In genomic region chr7:82044497-82045080, GRCh38 we compare ENCODE assay signal across 8 cellular contexts.
DNase-seq lines count a peak whose midpoint lies in the region; ATAC-seq and TF ChIP-seq lines count a peak whose summit lies in the region.

No MANE protein-coding gene starts in this region.

- H3K4me1 Mint-ChIP-seq in activated CD4-positive, alpha-beta memory T cell treated with anti-CD3 and anti-CD28 coated beads, Interleukin-2, amount 10 ng/mL, durations not matched to agents 7 days and 5 days: no peaks in the 10 kb centered on the region

- H3K4me3 Mint-ChIP-seq in activated CD4-positive, alpha-beta memory T cell treated with anti-CD3 and anti-CD28 coated beads, Interleukin-2, amount 10 ng/mL, durations not matched to agents 7 days and 5 days: no peak overlapping the region

- H3K27me3 Mint-ChIP-seq in activated CD4-positive, alpha-beta memory T cell treated with anti-CD3 and anti-CD28 coated beads, Interleukin-2, amount 10 ng/mL, durations not matched to agents 7 days and 5 days: no peaks in the 10 kb centered on the region

- CTCF ChIA-PET in activated CD4-positive, alpha-beta memory T cell treated with anti-CD3 and anti-CD28 coated beads, Interleukin-2, amount 10 ng/mL, durations not matched to agents 7 days and 5 days (lab: Charles Lee): no interaction called here

- DNase-seq in NCI-H345 (lab: John Stamatoyannopoulos, UW): peak; percentile 67
- DNase-seq in astrocyte of the spinal cord (ENCODE audit: low read depth, low spot score): peak; percentile 64
- DNase-seq in kidney tubule cell (ENCODE audit: low spot score): peak; percentile 50
- DNase-seq in activated CD4-positive, alpha-beta memory T cell treated with anti-CD3 and anti-CD28 coated beads, Interleukin-2, amount 10 ng/mL, durations not matched to agents 7 days and 5 days: no peak

- no peaks in the 10 kb centered on the region for H3K9me3 Mint-ChIP-seq in activated CD4-positive, alpha-beta memory T cell treated with anti-CD3 and anti-CD28 coated beads, Interleukin-2, amount 10 ng/mL, durations not matched to agents 7 days and 5 days

- no peaks in the 10 kb centered on the region for H3K36me3 Mint-ChIP-seq in activated CD4-positive, alpha-beta memory T cell treated with anti-CD3 and anti-CD28 coated beads, Interleukin-2, amount 10 ng/mL, durations not matched to agents 7 days and 5 days (ENCODE audit: low read depth)

- no peak overlapping the region for H3K27ac ChIP-seq in 22Rv1

- TF ChIP-seq CTCF in 22Rv1 (IDR thresholded peaks at IDR 0.05) (peak; percentile 85), GM12873 (IDR thresholded peaks at IDR 0.05; ENCODE audit: insufficient read depth, low read depth, low read length, missing control alignments) (peak; percentile 39), astrocyte of the spinal cord (IDR thresholded peaks at IDR 0.05; ENCODE audit: low read depth, low read length) (peak; percentile 51)

- no peak overlapping the region for H3K27ac Mint-ChIP-seq in activated CD4-positive, alpha-beta memory T cell treated with anti-CD3 and anti-CD28 coated beads, Interleukin-2, amount 10 ng/mL, durations not matched to agents 7 days and 5 days

- ATAC-seq in HG03196 (IDR thresholded peaks at IDR 0.05; ENCODE audit: unreplicated experiment): peak; percentile 66
- ATAC-seq in HG02840 (IDR thresholded peaks at IDR 0.05; ENCODE audit: low FRiP score, unreplicated experiment): no peak

- in situ Hi-C loops in astrocyte of the spinal cord (cut with HindIII; ENCODE audit: low sequenced_read_pairs): no loop called here

- no peak overlapping the region for H3K4me3 ChIP-seq in astrocyte of the spinal cord (ENCODE audit: low read depth, low read length)

- POLR2A ChIA-PET in activated CD4-positive, alpha-beta memory T cell treated with anti-CD3 and anti-CD28 coated beads, Interleukin-2, amount 10 ng/mL, durations not matched to agents 7 days and 5 days (lab: Charles Lee): no interaction called here
